8 cellular contexts compared by ENCODE assay signal in the genomic region with DNA sequence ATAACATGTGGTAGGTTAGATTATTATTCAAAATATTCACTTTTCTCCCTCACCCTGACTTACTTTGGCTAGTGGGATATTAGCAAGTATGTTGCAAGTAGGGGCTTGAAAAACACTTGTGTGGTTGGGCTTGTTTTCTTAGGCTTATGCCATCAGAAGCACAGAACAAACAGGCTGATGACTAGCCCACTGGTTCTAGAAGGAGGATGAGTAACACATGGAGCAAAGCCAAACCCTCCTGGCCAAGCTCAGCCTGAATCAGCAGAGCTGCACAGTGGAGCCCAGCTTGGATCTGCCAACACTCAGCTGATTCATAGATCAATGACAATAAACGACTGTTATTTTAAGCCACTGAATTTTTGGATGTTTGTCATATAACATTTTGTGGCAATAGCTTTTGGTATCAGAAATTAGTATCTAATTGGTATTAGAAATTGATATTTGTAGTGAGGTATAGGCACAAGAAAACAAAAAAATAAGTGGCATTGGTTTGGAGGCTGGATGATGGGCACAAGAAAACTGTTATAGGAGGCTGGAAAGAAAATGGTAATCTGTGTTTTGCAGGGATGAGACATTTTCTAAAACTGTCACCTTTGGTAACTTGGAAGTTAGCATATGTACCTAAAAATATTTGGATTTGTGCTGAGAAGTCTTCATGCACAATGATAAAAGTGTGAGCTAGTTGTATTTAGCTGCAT. TPM values are rescaled to one million over a fixed set of nuclear protein-coding genes. Genes with fewer than 3 reads are reported as not detected.
A peak's percentile ranks its signal among the peaks of the same experiment; 100 is the strongest.
DNase-seq lines count a peak whose midpoint lies in the region; ATAC-seq and TF ChIP-seq lines count a peak whose summit lies in the region.

No MANE protein-coding gene starts in this region.

- H3K27ac ChIP-seq in RWPE1 (no peak overlapping the region), neuronal stem cell (replicated peaks; ENCODE audit: low read length) (no peak overlapping the region)

- no peak overlapping the region for H2AK5ac ChIP-seq in neuronal stem cell (ENCODE audit: low read depth, low read length)

- no peaks in the 10 kb centered on the region for H3K4me1 Mint-ChIP-seq in stimulated activated naive CD8-positive, alpha-beta T cell treated with anti-CD3 and anti-CD28 coated beads, Interleukin-15, amount 100 ng/mL, for 72 hours

- no peaks in the 10 kb centered on the region for H3K36me3 ChIP-seq in neuronal stem cell (replicated peaks in 1 of 2; ENCODE audit: control insufficient read depth in 2 of 2, insufficient read depth in 2 of 2, low read length in 2 of 2)

- H2BK15ac ChIP-seq in neuronal stem cell (ENCODE audit: low read length) = no peak overlapping the region

- H3K4ac ChIP-seq in neuronal stem cell (ENCODE audit: low read length) = no peak overlapping the region

- CTCF ChIA-PET in RWPE1 (lab: Yijun Ruan, JAX) = interaction anchor here (0.5 to 1.4 kb wide), 2 partner anchors 11 to 396 kb away, joined by 3 to 4 read pairs; no protein-coding TSS in a partner anchor

- TF ChIP-seq CTCF in RWPE1 (conservative IDR thresholded peaks at IDR 0.05; ENCODE audit: low read depth) (no peak), fibroblast of villous mesenchyme (IDR thresholded peaks at IDR 0.05; ENCODE audit: insufficient read depth, low read depth, low read length) (no peak)

- ATAC-seq in HG02763 (IDR thresholded peaks at IDR 0.05; ENCODE audit: unreplicated experiment) = no peak
- no peak for ATAC-seq in stimulated activated naive CD8-positive, alpha-beta T cell treated with anti-CD3 and anti-CD28 coated beads, Interleukin-15, amount 100 ng/mL, for 72 hours

- H2BK12ac ChIP-seq in neuronal stem cell (ENCODE audit: low read length) = no peak overlapping the region

- H3K27me3 ChIP-seq in neuronal stem cell (ENCODE audit: control insufficient read depth in 3 of 3, insufficient read depth in 3 of 3, low read depth in 1 of 3, low read length in 3 of 3) = no peaks in the 10 kb centered on the region

- H3K4me3 Mint-ChIP-seq in stimulated activated naive CD8-positive, alpha-beta T cell treated with anti-CD3 and anti-CD28 coated beads, Interleukin-15, amount 100 ng/mL, for 72 hours = no peak overlapping the region

- no peaks in the 10 kb centered on the region for H3K9me3 Mint-ChIP-seq in stimulated activated naive CD8-positive, alpha-beta T cell treated with anti-CD3 and anti-CD28 coated beads, Interleukin-15, amount 100 ng/mL, for 72 hours

- no peak overlapping the region for H3K9ac ChIP-seq in neuronal stem cell (ENCODE audit: low read depth, low read length, poor library complexity)

- peak; percentile 97 for DNase-seq in EL
- DNase-seq in RWPE1 (ENCODE audit: low spot score) = peak; percentile 99
- peak; percentile 87 for DNase-seq in fibroblast of villous mesenchyme (ENCODE audit: low read depth)
- DNase-seq in pulmonary artery endothelial cell (ENCODE audit: low read depth, low spot score) = peak; percentile 85
- no peak for DNase-seq in stimulated activated naive CD8-positive, alpha-beta T cell treated with anti-CD3 and anti-CD28 coated beads, Interleukin-15, amount 100 ng/mL, for 72 hours
- no peak for DNase-seq in neuronal stem cell (ENCODE audit: low spot score)
- DNase-seq in NCI-H526 treated with DMSO at 0.1 percent for 48 hours (lab: John Stamatoyannopoulos, UW) = no peak

- H3K4me3 ChIP-seq in fibroblast of villous mesenchyme (ENCODE audit: low read depth, low read length) = no peak overlapping the region
- H3K4me3 ChIP-seq in neuronal stem cell (ENCODE audit: low read length in 2 of 2) = no peak overlapping the region

- H3K18ac ChIP-seq in neuronal stem cell (ENCODE audit: low read length) = no peak overlapping the region

- H3K79me1 ChIP-seq in neuronal stem cell (ENCODE audit: low read depth, low read length) = no peaks in the 10 kb centered on the region

- no peaks in the 10 kb centered on the region for H3K27me3 Mint-ChIP-seq in stimulated activated naive CD8-positive, alpha-beta T cell treated with anti-CD3 and anti-CD28 coated beads, Interleukin-15, amount 100 ng/mL, for 72 hours

- POLR2A ChIA-PET in RWPE1 (lab: Yijun Ruan, JAX; ENCODE audit: low non-redundant PET) = interaction anchor here (0.6 kb wide), 1 partner anchor 11 kb away, joined by 4 read pairs; no protein-coding TSS in a partner anchor

- H4K91ac ChIP-seq in neuronal stem cell (ENCODE audit: low read depth, low read length, poor library complexity) = no peak overlapping the region

- H3K9me3 ChIP-seq in neuronal stem cell (replicated peaks in 1 of 2; ENCODE audit: control insufficient read depth in 2 of 2, insufficient read depth in 1 of 2, low read depth in 1 of 2, low read length in 2 of 2) = no peaks in the 10 kb centered on the region

- H3K4me1 ChIP-seq in neuronal stem cell (ENCODE audit: control insufficient read depth in 2 of 2, insufficient read depth in 1 of 2, low read depth in 1 of 2, low read length in 2 of 2) = no peaks in the 10 kb centered on the region

- no peak overlapping the region for H3K23ac ChIP-seq in neuronal stem cell (ENCODE audit: low read depth, low read length, poor library complexity)

- H2AFZ ChIP-seq in neuronal stem cell (ENCODE audit: low read length) = no peak overlapping the region

- no peak overlapping the region for H3K14ac ChIP-seq in neuronal stem cell (ENCODE audit: low read length)

- no peak overlapping the region for H2BK5ac ChIP-seq in neuronal stem cell (ENCODE audit: low read length)

- H3K27ac Mint-ChIP-seq in stimulated activated naive CD8-positive, alpha-beta T cell treated with anti-CD3 and anti-CD28 coated beads, Interleukin-15, amount 100 ng/mL, for 72 hours = no peak overlapping the region

- no peak overlapping the region for H3K4me2 ChIP-seq in neuronal stem cell (ENCODE audit: insufficient read depth, low read length, poor library complexity, severe bottlenecking)

- no peak overlapping the region for H2BK120ac ChIP-seq in neuronal stem cell (ENCODE audit: low read depth, low read length)

- no CpG with 5 or more reads among the region's 1 CpG for WGBS in neuronal stem cell (ENCODE audit: extremely low coverage in 2 of 2, insufficient read length in 2 of 2, insufficient replicate concordance in 1 of 2), 2 donors

- H4K8ac ChIP-seq in neuronal stem cell (ENCODE audit: low read depth, low read length) = no peak overlapping the region

RNA-seq across cellular contexts. Expression of gene ZBED3, which starts 46.1 kb away (rescaled TPM):
- total RNA-seq in fibroblast of villous mesenchyme (1.3 and 2.6 TPM in 2 replicates), pulmonary artery endothelial cell (1.7 and 3.6 TPM in 2 replicates)
- 4.6 TPM for polyA plus RNA-seq in neuronal stem cell (2013, experiment 1 of 2)
- 4.7 TPM for polyA plus RNA-seq in neuronal stem cell (2013, experiment 2 of 2)

Comparison
In these comparisons a context has a peak if more than half of its experiments do, and no peak if none do; other contexts are left out.
1. DNase-seq: peak in EL (single experiment), RWPE1 (single experiment), fibroblast of villous mesenchyme (single experiment) and pulmonary artery endothelial cell (single experiment); none in stimulated activated naive CD8-positive, alpha-beta T cell treated with anti-CD3 and anti-CD28 coated beads, Interleukin-15, amount 100 ng/mL, for 72 hours (0 of 2), neuronal stem cell (single experiment) and NCI-H526 treated with DMSO at 0.1 percent for 48 hours (single experiment).